18 cellular contexts compared by ENCODE assay signal in the genomic region with DNA sequence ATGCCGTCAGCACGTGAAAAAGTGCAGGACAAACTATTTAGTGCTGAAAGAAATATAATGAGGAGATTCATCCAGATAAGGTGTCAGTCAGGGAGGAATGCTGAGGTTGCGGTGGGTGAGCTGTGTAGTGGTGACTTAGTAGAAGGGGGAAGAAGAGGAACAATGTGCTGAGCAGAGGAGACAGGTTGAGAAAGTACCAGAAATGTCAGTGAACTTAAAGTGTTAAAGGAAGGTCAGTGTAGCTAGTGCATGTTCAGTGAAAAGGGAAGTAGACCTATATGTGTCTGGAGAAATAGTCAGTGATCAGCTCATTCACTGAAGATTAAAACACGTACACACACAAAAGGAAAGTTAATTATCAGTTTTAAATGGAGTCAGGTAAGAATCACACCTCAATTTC.
DNase-seq lines count a peak whose midpoint lies in the region; ATAC-seq and TF ChIP-seq lines count a peak whose summit lies in the region.
"Had no signal": no experiment of that assay in that cellular context is flagged by ENCODE, and none has a peak within 500 bp of the region (broad histone marks: within the 10 kb centered on the region; RNA-seq: fewer than 3 reads in every experiment).

No MANE protein-coding gene starts in this region.

- H3K27me3 ChIP-seq in BE2C, result no peaks in the 10 kb centered on the region
- H3K27me3 ChIP-seq in neural progenitor cell, result no peaks in the 10 kb centered on the region
- no peaks in the 10 kb centered on the region for H3K27me3 ChIP-seq in upper lobe of left lung

- no peaks in the 10 kb centered on the region for H3K4me1 ChIP-seq in BE2C
- no peaks in the 10 kb centered on the region for H3K4me1 ChIP-seq in neural progenitor cell
- no peaks in the 10 kb centered on the region for H3K4me1 ChIP-seq in upper lobe of left lung
- H3K4me1 ChIP-seq: left ventricle myocardium inferior had no signal

- no peaks in the 10 kb centered on the region for H3K79me2 ChIP-seq in neural progenitor cell (ENCODE audit: low read depth)

- no peak for TF ChIP-seq EP300 in upper lobe of left lung (IDR thresholded peaks at IDR 0.05)

- H3K27ac ChIP-seq in neural progenitor cell (no peak overlapping the region), upper lobe of left lung (no peak overlapping the region)
- H3K27ac ChIP-seq: left ventricle myocardium inferior had no signal

- no peak overlapping the region for H3K9ac ChIP-seq in neural progenitor cell

- no peaks in the 10 kb centered on the region for H3K9me3 Mint-ChIP-seq in neural progenitor cell
- H3K9me3 Mint-ChIP-seq: type B pancreatic cell had no signal

- H3K36me3 Mint-ChIP-seq in neural progenitor cell, result no peaks in the 10 kb centered on the region
- H3K36me3 Mint-ChIP-seq: stimulated activated memory B cell treated with anti-CD40 and anti-IgM and Interleukin-4, amounts not matched to agents 10 μg/mL and 1 μg/mL and 100 μg/mL, for 72 hours; type B pancreatic cell had no signal

- no peaks in the 10 kb centered on the region for H3K36me3 ChIP-seq in BE2C
- no peaks in the 10 kb centered on the region for H3K36me3 ChIP-seq in neural progenitor cell
- H3K36me3 ChIP-seq in upper lobe of left lung, result no peaks in the 10 kb centered on the region
- H3K36me3 ChIP-seq: left ventricle myocardium inferior had no signal

- H3K4me1 Mint-ChIP-seq in neural progenitor cell, result no peaks in the 10 kb centered on the region
- H3K4me1 Mint-ChIP-seq: stimulated activated memory B cell treated with anti-CD40 and anti-IgM and Interleukin-4, amounts not matched to agents 10 μg/mL and 1 μg/mL and 100 μg/mL, for 72 hours had no signal

- H3K4me3 ChIP-seq in BE2C (ENCODE audit: low read depth, low read length) (no peak overlapping the region), neural progenitor cell (no peak overlapping the region), upper lobe of left lung (no peak overlapping the region)
- H3K4me3 ChIP-seq: left ventricle myocardium inferior had no signal

- no peaks in the 10 kb centered on the region for H3F3A ChIP-seq in neural progenitor cell (ENCODE audit: low read depth)

- H3K27ac Mint-ChIP-seq in neural progenitor cell, result no peak overlapping the region
- H3K27ac Mint-ChIP-seq: stimulated activated memory B cell treated with anti-CD40 and anti-IgM and Interleukin-4, amounts not matched to agents 10 μg/mL and 1 μg/mL and 100 μg/mL, for 72 hours; type B pancreatic cell had no signal

- no peak overlapping the region for H3K4me3 Mint-ChIP-seq in neural progenitor cell
- H3K4me3 Mint-ChIP-seq: stimulated activated memory B cell treated with anti-CD40 and anti-IgM and Interleukin-4, amounts not matched to agents 10 μg/mL and 1 μg/mL and 100 μg/mL, for 72 hours; type B pancreatic cell had no signal

- no peak for TF ChIP-seq POLR2A in upper lobe of left lung (IDR thresholded peaks at IDR 0.05)

- H3K9me3 ChIP-seq in BE2C, result no peaks in the 10 kb centered on the region
- no peaks in the 10 kb centered on the region for H3K9me3 ChIP-seq in neural progenitor cell (ENCODE audit: low read depth)
- H3K9me3 ChIP-seq in upper lobe of left lung, result no peaks in the 10 kb centered on the region

- DNase-seq in SKM-1 (lab: John Stamatoyannopoulos, UW; ENCODE audit: unreplicated experiment) (peak; percentile 50), BE2C (no peak), neural progenitor cell (ENCODE audit: low spot score) (no peak), NCI-H2081 treated with DMSO at 0.1 percent for 48 hours (lab: John Stamatoyannopoulos, UW) (no peak), upper lobe of left lung (no peak)
- DNase-seq: activated gamma-delta T cell, foreskin fibroblast, left ventricle myocardium inferior, NCI-H1694 treated with DMSO at 0.1 percent for 48 hours, NCI-H524, PC-3, posterior cingulate gyrus, small intestine had no signal

- H2AFZ ChIP-seq in neural progenitor cell (replicated peaks), result no peak overlapping the region

- H3K27me3 Mint-ChIP-seq in neural progenitor cell (ENCODE audit: insufficient read depth, low read depth), result no peaks in the 10 kb centered on the region
- H3K27me3 Mint-ChIP-seq: stimulated activated memory B cell treated with anti-CD40 and anti-IgM and Interleukin-4, amounts not matched to agents 10 μg/mL and 1 μg/mL and 100 μg/mL, for 72 hours; type B pancreatic cell had no signal

- no peak overlapping the region for H3K4me2 ChIP-seq in neural progenitor cell

- 49 to 70% methylated on average over 3 to 4 of the region's 4 CpGs for WGBS in upper lobe of left lung, 2 donors

- H4K20me1 ChIP-seq in neural progenitor cell (ENCODE audit: low read depth), result no peaks in the 10 kb centered on the region

- ATAC-seq in GM18511 (IDR thresholded peaks at IDR 0.05; ENCODE audit: unreplicated experiment), result peak; percentile 88
- peak; percentile 80 for ATAC-seq in GM19452 (IDR thresholded peaks at IDR 0.05; ENCODE audit: unreplicated experiment)
- peak; percentile 61 for ATAC-seq in HG03108 (IDR thresholded peaks at IDR 0.05; ENCODE audit: unreplicated experiment)
- ATAC-seq in upper lobe of left lung (ENCODE audit: low FRiP score in 2 of 2), result no peak
- ATAC-seq: PC-3; stimulated activated memory B cell treated with anti-CD40 and anti-IgM and Interleukin-4, amounts not matched to agents 10 μg/mL and 1 μg/mL and 100 μg/mL, for 72 hours had no signal

- TF ChIP-seq CTCF in BE2C (IDR thresholded peaks at IDR 0.05; ENCODE audit: low read depth, low read length), result no peak
- TF ChIP-seq CTCF in neural progenitor cell (IDR thresholded peaks at IDR 0.05), result no peak
- TF ChIP-seq CTCF in upper lobe of left lung (IDR thresholded peaks at IDR 0.05), result no peak

Comparison
In these comparisons a context has a peak if more than half of its experiments do, and no peak if none do; other contexts are left out.
1. ATAC-seq: peak in GM18511 (single experiment), GM19452 (single experiment) and HG03108 (single experiment); none in upper lobe of left lung (0 of 2).